ENCODE assay signal across 8 cellular contexts in the genomic region with DNA sequence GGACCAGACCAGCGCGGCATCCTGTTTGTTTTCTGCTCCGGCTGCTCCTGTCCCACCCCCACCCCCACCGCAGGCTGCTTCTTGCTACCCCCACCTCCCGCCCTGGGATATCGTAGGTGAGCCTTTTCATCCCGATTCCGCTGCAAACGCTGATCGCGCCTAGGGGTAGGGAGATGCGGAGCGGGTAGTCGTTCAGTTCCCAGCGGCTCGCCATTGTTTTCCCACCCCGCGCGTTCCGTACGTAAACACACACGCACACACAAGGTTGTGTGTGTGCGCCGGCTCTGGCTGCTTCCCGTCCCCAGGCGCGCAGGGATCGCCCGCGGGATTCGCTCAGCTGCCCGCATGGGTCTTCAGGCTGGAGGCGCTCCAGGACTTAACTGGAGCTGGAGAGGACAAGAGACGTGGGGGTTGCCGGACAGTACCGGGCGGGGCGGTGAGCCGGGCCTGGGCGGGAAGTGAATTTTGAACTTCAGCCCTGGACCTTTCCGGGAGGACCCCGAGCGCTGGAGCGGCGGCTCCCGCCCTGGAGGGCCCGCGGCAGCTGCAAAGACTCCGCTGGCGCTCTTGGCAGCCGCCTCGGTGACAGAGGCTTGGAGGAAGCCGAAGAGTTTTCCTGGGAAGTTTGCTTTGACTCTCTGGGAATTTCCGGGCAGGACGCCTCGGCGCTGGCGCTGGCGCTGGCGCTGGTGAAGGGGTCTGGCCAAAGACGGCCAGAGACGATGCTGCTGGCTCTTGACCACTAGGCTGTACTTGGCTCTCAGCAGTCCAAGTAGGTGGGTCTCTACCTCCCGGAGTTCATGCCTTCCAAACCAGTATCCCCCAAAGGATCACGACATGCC. TPM values are rescaled to one million over a fixed set of nuclear protein-coding genes. Genes with fewer than 3 reads are reported as not detected.
A peak's percentile ranks its signal among the peaks of the same experiment; 100 is the strongest.
DNase-seq lines count a peak whose midpoint lies in the region; ATAC-seq lines count a peak whose summit lies in the region.

No MANE protein-coding gene starts in this region.

- H2BK120ac ChIP-seq in neuronal stem cell (ENCODE audit: low read depth, low read length) = peak overlapping the region; percentile 53

- intact Hi-C loops in Right ventricle myocardium inferior (cut with DNase I) = loop anchor here (2.0 kb wide), 2 partner anchors 30 to 52 kb away; no protein-coding TSS in a partner anchor

- POLR2A ChIA-PET in activated naive CD8-positive, alpha-beta T cell treated with anti-CD3 and anti-CD28 coated beads, Interleukin-2, amount 10 ng/mL, durations not matched to agents 7 days and 5 days (lab: Charles Lee) = no interaction called here

- H2BK12ac ChIP-seq in neuronal stem cell (ENCODE audit: low read length) = peak overlapping the region; percentile 82

- H3K4me3 ChIP-seq in Jurkat, Clone E6-1 (ENCODE audit: low read length) = peak overlapping the region; percentile 53
- peak overlapping the region; percentile 97 to 99 for H3K4me3 ChIP-seq in neuronal stem cell (ENCODE audit: low read length in 2 of 2)

- H3K27me3 Mint-ChIP-seq in activated naive CD8-positive, alpha-beta T cell treated with anti-CD3 and anti-CD28 coated beads, Interleukin-2, amount 10 ng/mL, durations not matched to agents 7 days and 5 days = peaks cover 83% of the 10 kb centered on the region

- H2AK5ac ChIP-seq in neuronal stem cell (ENCODE audit: low read depth, low read length) = peak overlapping the region; percentile 89

- peaks cover 19% of the 10 kb centered on the region for H3K79me1 ChIP-seq in neuronal stem cell (ENCODE audit: low read depth, low read length)

- peak overlapping the region; percentile 97 for H3K23ac ChIP-seq in neuronal stem cell (ENCODE audit: low read depth, low read length, poor library complexity)

- peaks cover 10 to 35% of the 10 kb centered on the region in 2 donors for H3K4me1 ChIP-seq in neuronal stem cell (ENCODE audit: control insufficient read depth in 2 of 2, insufficient read depth in 1 of 2, low read depth in 1 of 2, low read length in 2 of 2)

- peak overlapping the region; percentile 99 for H3K9ac ChIP-seq in neuronal stem cell (ENCODE audit: low read depth, low read length, poor library complexity)

- H3K27ac Mint-ChIP-seq in activated naive CD8-positive, alpha-beta T cell treated with anti-CD3 and anti-CD28 coated beads, Interleukin-2, amount 10 ng/mL, durations not matched to agents 7 days and 5 days = no peak overlapping the region

- H3K18ac ChIP-seq in neuronal stem cell (ENCODE audit: low read length) = peak overlapping the region; percentile 100

- H3K9me3 ChIP-seq in neuronal stem cell (replicated peaks in 1 of 2; ENCODE audit: control insufficient read depth in 2 of 2, insufficient read depth in 1 of 2, low read depth in 1 of 2, low read length in 2 of 2) = no peaks in the 10 kb centered on the region

- H3K27ac ChIP-seq in neuronal stem cell (replicated peaks; ENCODE audit: low read length) = no peak overlapping the region

- WGBS in neuronal stem cell (ENCODE audit: extremely low coverage in 2 of 2, insufficient read length in 2 of 2, insufficient replicate concordance in 1 of 2), 2 donors = no CpG with 5 or more reads among the region's 64 CpGs

- ATAC-seq in activated naive CD8-positive, alpha-beta T cell treated with anti-CD3 and anti-CD28 coated beads, Interleukin-2, amount 10 ng/mL, durations not matched to agents 7 days and 5 days (ENCODE audit: low read depth) = no peak
- ATAC-seq in Right ventricle myocardium inferior (peak; percentile 68), HG03469 (IDR thresholded peaks at IDR 0.05; ENCODE audit: unreplicated experiment) (no peak), GM21381 (IDR thresholded peaks at IDR 0.05; ENCODE audit: unreplicated experiment) (no peak)

- no peak overlapping the region for H4K8ac ChIP-seq in neuronal stem cell (ENCODE audit: low read depth, low read length)

- H3K14ac ChIP-seq in neuronal stem cell (ENCODE audit: low read length) = peak overlapping the region; percentile 86

- peak overlapping the region; percentile 67 for H3K4me3 Mint-ChIP-seq in activated naive CD8-positive, alpha-beta T cell treated with anti-CD3 and anti-CD28 coated beads, Interleukin-2, amount 10 ng/mL, durations not matched to agents 7 days and 5 days

- H3K36me3 Mint-ChIP-seq in activated naive CD8-positive, alpha-beta T cell treated with anti-CD3 and anti-CD28 coated beads, Interleukin-2, amount 10 ng/mL, durations not matched to agents 7 days and 5 days = no peaks in the 10 kb centered on the region

- H4K91ac ChIP-seq in neuronal stem cell (ENCODE audit: low read depth, low read length, poor library complexity) = no peak overlapping the region

- H2BK5ac ChIP-seq in neuronal stem cell (ENCODE audit: low read length) = peak overlapping the region; percentile 94

- H3K4me1 Mint-ChIP-seq in activated naive CD8-positive, alpha-beta T cell treated with anti-CD3 and anti-CD28 coated beads, Interleukin-2, amount 10 ng/mL, durations not matched to agents 7 days and 5 days = peaks cover 8% of the 10 kb centered on the region

- H3K9me3 Mint-ChIP-seq in activated naive CD8-positive, alpha-beta T cell treated with anti-CD3 and anti-CD28 coated beads, Interleukin-2, amount 10 ng/mL, durations not matched to agents 7 days and 5 days = no peaks in the 10 kb centered on the region

- peak; percentile 30 for DNase-seq in Caki2 (ENCODE audit: low read depth)
- no peak for DNase-seq in Jurkat, Clone E6-1 (ENCODE audit: low read depth, low spot score)
- peak; percentile 36 for DNase-seq in activated naive CD8-positive, alpha-beta T cell treated with anti-CD3 and anti-CD28 coated beads, Interleukin-2, amount 10 ng/mL, durations not matched to agents 7 days and 5 days
- peak; percentile 87 for DNase-seq in Right ventricle myocardium inferior (ENCODE audit: missing footprints)
- DNase-seq in neuronal stem cell (ENCODE audit: low spot score) = peak; percentile 54
- no peak for DNase-seq in inferior parietal cortex (ENCODE audit: extremely low spot score)

- H3K4ac ChIP-seq in neuronal stem cell (ENCODE audit: low read length) = peak overlapping the region; percentile 81

- peak overlapping the region; percentile 94 for H2AFZ ChIP-seq in neuronal stem cell (ENCODE audit: low read length)

- H3K4me2 ChIP-seq in neuronal stem cell (ENCODE audit: insufficient read depth, low read length, poor library complexity, severe bottlenecking) = peak overlapping the region; percentile 98

- peaks cover 0 to 9% of the 10 kb centered on the region in 2 donors for H3K36me3 ChIP-seq in neuronal stem cell (replicated peaks in 1 of 2; ENCODE audit: control insufficient read depth in 2 of 2, insufficient read depth in 2 of 2, low read length in 2 of 2)

- in situ Hi-C loops in Caki2 (cut with HindIII; ENCODE audit: low pct_unique_long_range_greater_than_20kb, low sequenced_read_pairs) = no loop called here

- H2BK15ac ChIP-seq in neuronal stem cell (ENCODE audit: low read length) = peak overlapping the region; percentile 95

- peaks cover 0 to 8% (median 0%) of the 10 kb centered on the region in 3 experiments for H3K27me3 ChIP-seq in neuronal stem cell (ENCODE audit: control insufficient read depth in 3 of 3, insufficient read depth in 3 of 3, low read depth in 1 of 3, low read length in 3 of 3)

RNA-seq across cellular contexts. Expression of gene SOX13, which starts 1.6 kb away (rescaled TPM):
- 0.06 and 3.4 TPM in 2 replicates for total RNA-seq in Caki2 (2014; rRNA removed; shearing (Covaris generic); ENCODE audit: low replicate concordance)
- 6.6 TPM for polyA plus RNA-seq in Jurkat, Clone E6-1 (2012; ENCODE audit: insufficient read depth, insufficient read length)
- 1 to 10 TPM; 3.9 to 4.0 TPM for total RNA-seq in activated naive CD8-positive, alpha-beta T cell treated with anti-CD3 and anti-CD28 coated beads, Interleukin-2, amount 10 ng/mL, durations not matched to agents 7 days and 5 days
- 12.1 TPM for total RNA-seq in Right ventricle myocardium inferior
- 16.2 TPM for polyA plus RNA-seq in neuronal stem cell (2013, experiment 1 of 2)
- 16.8 TPM for polyA plus RNA-seq in neuronal stem cell (2013, experiment 2 of 2)

Comparison
In these comparisons a context has a peak if more than half of its experiments do, and no peak if none do; other contexts are left out.
1. DNase-seq: peak in Caki2 (single experiment), activated naive CD8-positive, alpha-beta T cell treated with anti-CD3 and anti-CD28 coated beads, Interleukin-2, amount 10 ng/mL, durations not matched to agents 7 days and 5 days (single experiment), Right ventricle myocardium inferior (single experiment) and neuronal stem cell (single experiment); none in Jurkat, Clone E6-1 (single experiment) and inferior parietal cortex (single experiment).